Comparison of ENCODE assay signal across 1 cellular context in the genomic region with DNA sequence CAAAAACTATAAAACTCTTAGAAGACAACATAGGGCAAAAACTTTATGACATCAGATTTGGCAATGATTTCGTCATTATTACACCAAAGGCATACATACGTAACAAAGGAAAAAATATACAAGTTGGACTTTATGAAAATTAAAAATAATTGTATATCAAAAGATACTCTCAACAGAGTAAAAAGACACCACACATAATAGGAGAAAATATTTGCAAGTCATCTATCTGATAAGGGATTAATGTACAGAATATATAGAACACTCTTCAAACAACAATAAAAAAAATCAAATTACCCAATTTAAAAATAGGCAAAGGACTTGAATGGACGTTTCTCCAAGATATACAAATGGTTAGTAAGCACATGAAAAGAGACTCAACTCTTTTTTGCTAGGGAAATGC.
TF ChIP-seq lines count a peak whose summit lies in the region.

No MANE protein-coding gene starts in this region.

TF ChIP-seq in HepG2, 621 proteins besides CTCF, POLR2A, EP300 and RAD21 (continued from another document):
- TF ChIP-seq, protein P1, sequence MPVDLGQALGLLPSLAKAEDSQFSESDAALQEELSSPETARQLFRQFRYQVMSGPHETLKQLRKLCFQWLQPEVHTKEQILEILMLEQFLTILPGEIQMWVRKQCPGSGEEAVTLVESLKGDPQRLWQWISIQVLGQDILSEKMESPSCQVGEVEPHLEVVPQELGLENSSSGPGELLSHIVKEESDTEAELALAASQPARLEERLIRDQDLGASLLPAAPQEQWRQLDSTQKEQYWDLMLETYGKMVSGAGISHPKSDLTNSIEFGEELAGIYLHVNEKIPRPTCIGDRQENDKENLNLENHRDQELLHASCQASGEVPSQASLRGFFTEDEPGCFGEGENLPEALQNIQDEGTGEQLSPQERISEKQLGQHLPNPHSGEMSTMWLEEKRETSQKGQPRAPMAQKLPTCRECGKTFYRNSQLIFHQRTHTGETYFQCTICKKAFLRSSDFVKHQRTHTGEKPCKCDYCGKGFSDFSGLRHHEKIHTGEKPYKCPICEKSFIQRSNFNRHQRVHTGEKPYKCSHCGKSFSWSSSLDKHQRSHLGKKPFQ (CRISPR knock-in tag; IDR thresholded peaks at IDR 0.05; ENCODE audit: insufficient replicate concordance): no peak
